25 cellular contexts compared by ENCODE assay signal in genomic region chr5:43369651-43370050, GRCh38. TPM values are rescaled to one million over a fixed set of nuclear protein-coding genes. Genes with fewer than 3 reads are reported as not detected.
"Had no signal": no experiment of that assay in that cellular context is flagged by ENCODE, and none has a peak within 500 bp of the region (broad histone marks: within the 10 kb centered on the region; RNA-seq: fewer than 3 reads in every experiment).

No MANE protein-coding gene starts in this region.

- H3K4me1 ChIP-seq: foreskin keratinocyte, gastroesophageal sphincter, heart left ventricle, left lung, neural progenitor cell, parathyroid adenoma, right lobe of liver, tibial nerve, upper lobe of left lung had no signal

- ATAC-seq: esophagus mucosa; foreskin keratinocyte; gastroesophageal sphincter; heart left ventricle; left cardiac atrium; left lung; naive thymus-derived CD4-positive, alpha-beta T cell; right lobe of liver; stimulated activated naive B cell treated with anti-CD40 and anti-IgM and Interleukin-4, amounts not matched to agents 10 μg/mL and 1 μg/mL and 100 μg/mL, for 72 hours had no signal

- H3K4me1 Mint-ChIP-seq: naive thymus-derived CD4-positive, alpha-beta T cell; nephron; neural progenitor cell; stimulated activated naive B cell treated with anti-CD40 and anti-IgM and Interleukin-4, amounts not matched to agents 10 μg/mL and 1 μg/mL and 100 μg/mL, for 72 hours had no signal

- H3K4me3 Mint-ChIP-seq: naive thymus-derived CD4-positive, alpha-beta T cell; nephron; neural progenitor cell; stimulated activated naive B cell treated with anti-CD40 and anti-IgM and Interleukin-4, amounts not matched to agents 10 μg/mL and 1 μg/mL and 100 μg/mL, for 72 hours; stimulated activated naive CD8-positive, alpha-beta T cell treated with anti-CD3 and anti-CD28 coated beads, Interleukin-15, Interleukin-2, amounts not matched to agents 100 ng/mL and 50 ng/mL, for 24 hours had no signal

- H3K4me2 ChIP-seq: neural progenitor cell had no signal

- H3K27me3 ChIP-seq: dorsolateral prefrontal cortex, foreskin keratinocyte, gastroesophageal sphincter, left lung, neural progenitor cell, right lobe of liver, tibial nerve, upper lobe of left lung had no signal

- H3K9me3 ChIP-seq: heart left ventricle, left lung, thoracic aorta, upper lobe of left lung had no signal

- H3K9ac ChIP-seq: neural progenitor cell, parathyroid adenoma had no signal

- DNase-seq: dorsolateral prefrontal cortex; effector CD4-positive, alpha-beta T cell; foreskin keratinocyte; heart left ventricle; hippocampal formation; left cardiac atrium; left lung; mesenchymal stem cell; midbrain; naive thymus-derived CD4-positive, alpha-beta T cell; right lobe of liver; stimulated activated CD4-positive, alpha-beta T cell treated with anti-CD3 and anti-CD28 coated beads, Interleukin-15, amount 100 ng/mL, for 24 hours; stimulated activated CD4-positive, alpha-beta T cell treated with anti-CD3 and anti-CD28 coated beads, Interleukin-2, amount 100 ng/mL, for 48 hours; stimulated activated naive B cell treated with anti-CD40 and anti-IgM and Interleukin-4, amounts not matched to agents 10 μg/mL and 1 μg/mL and 100 μg/mL, for 72 hours; upper lobe of left lung had no signal

- H2AFZ ChIP-seq: neural progenitor cell, parathyroid adenoma had no signal

- H3K27me3 Mint-ChIP-seq: progenitor cell of endocrine pancreas; stimulated activated naive B cell treated with anti-CD40 and anti-IgM and Interleukin-4, amounts not matched to agents 10 μg/mL and 1 μg/mL and 100 μg/mL, for 72 hours; stimulated activated naive CD8-positive, alpha-beta T cell treated with anti-CD3 and anti-CD28 coated beads, Interleukin-15, Interleukin-2, amounts not matched to agents 100 ng/mL and 50 ng/mL, for 24 hours had no signal

- H3K27ac ChIP-seq: dorsolateral prefrontal cortex, epithelial cell of prostate, foreskin keratinocyte, gastroesophageal sphincter, heart left ventricle, left lung, neural progenitor cell, parathyroid adenoma, right lobe of liver, thoracic aorta, tibial nerve, upper lobe of left lung had no signal

- H3K79me2 ChIP-seq: parathyroid adenoma had no signal

- H3K36me3 ChIP-seq: gastroesophageal sphincter, heart left ventricle, left lung, neural progenitor cell, right lobe of liver, thoracic aorta, upper lobe of left lung had no signal

- H3K36me3 Mint-ChIP-seq: neural progenitor cell had no signal

- H3K4me3 ChIP-seq: dorsolateral prefrontal cortex, gastroesophageal sphincter, heart left ventricle, left lung, neural progenitor cell, right lobe of liver, thoracic aorta, tibial nerve, upper lobe of left lung had no signal

- H3K27ac Mint-ChIP-seq: naive thymus-derived CD4-positive, alpha-beta T cell; nephron; neural progenitor cell; progenitor cell of endocrine pancreas; stimulated activated naive B cell treated with anti-CD40 and anti-IgM and Interleukin-4, amounts not matched to agents 10 μg/mL and 1 μg/mL and 100 μg/mL, for 72 hours; stimulated activated naive CD8-positive, alpha-beta T cell treated with anti-CD3 and anti-CD28 coated beads, Interleukin-15, Interleukin-2, amounts not matched to agents 100 ng/mL and 50 ng/mL, for 24 hours had no signal

RNA-seq across cellular contexts. Expression of gene CCL28, which starts 42.5 kb away (rescaled TPM):
- total RNA-seq: progenitor cell of endocrine pancreas had no signal
